In the genomic region with DNA sequence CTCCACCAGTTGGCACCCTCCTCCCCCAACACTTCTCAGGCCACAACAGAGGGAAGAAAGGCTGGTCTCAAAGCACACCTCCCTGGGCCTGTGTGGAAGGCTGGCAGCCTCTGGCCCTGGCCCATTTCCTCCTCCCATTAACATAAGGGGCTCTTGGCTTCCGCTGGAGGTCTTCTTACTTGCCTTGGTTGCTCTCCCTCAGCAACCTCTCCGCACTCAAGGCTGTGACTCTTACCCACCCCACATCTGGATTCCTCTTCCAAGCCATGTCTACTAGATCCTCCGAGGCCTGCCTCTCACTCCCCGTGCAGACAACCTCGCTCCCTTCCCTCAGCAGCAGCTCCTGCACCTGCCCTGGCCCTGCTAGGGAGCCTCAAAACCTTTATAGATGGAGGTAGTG, we compare ENCODE assay signal across 1 cellular context.
A peak's percentile ranks its signal among the peaks of the same experiment; 100 is the strongest.
TF ChIP-seq lines count a peak whose summit lies in the region.

No MANE protein-coding gene starts in this region.

TF ChIP-seq in H1, 55 proteins besides CTCF, POLR2A, EP300 and RAD21 (continued from another document):
- TF ChIP-seq KDM4A (IDR thresholded peaks at IDR 0.05; ENCODE audit: low read depth, low read length, severe bottlenecking) (no peak), CHD1 (IDR thresholded peaks at IDR 0.05; ENCODE audit: low read depth, low read length) (no peak), TEAD4 (IDR thresholded peaks at IDR 0.05; ENCODE audit: low read depth, low read length) (0 out of 2 replicates have a peak, but pooled peaks have one; percentile 19), NRF1 (IDR thresholded peaks at IDR 0.05; ENCODE audit: low read depth, low read length) (no peak)
